Comparison of ENCODE assay signal across 13 cellular contexts in the genomic region with DNA sequence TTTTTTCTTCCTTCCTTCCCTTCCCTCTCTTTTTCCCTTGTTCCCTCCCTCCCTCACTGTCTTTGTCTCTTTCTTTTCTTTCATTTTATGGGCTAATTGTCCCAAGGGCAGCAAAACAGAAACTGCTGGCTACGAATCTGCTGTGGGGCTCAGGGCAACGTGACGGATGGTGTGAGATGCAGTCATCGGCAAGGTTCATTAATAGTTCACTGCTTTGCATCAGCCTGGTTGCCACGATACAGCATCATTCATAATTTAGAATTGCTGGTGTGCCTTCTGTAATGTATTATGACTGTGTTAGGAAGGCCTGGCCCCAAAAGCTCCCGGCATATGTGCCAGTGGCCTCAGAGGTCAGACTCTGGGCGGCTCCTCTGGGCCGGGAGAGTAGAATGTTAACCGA.
DNase-seq lines count a peak whose midpoint lies in the region; ATAC-seq lines count a peak whose summit lies in the region.
"Had no signal": no experiment of that assay in that cellular context is flagged by ENCODE, and none has a peak within 500 bp of the region (broad histone marks: within the 10 kb centered on the region; RNA-seq: fewer than 3 reads in every experiment).

No MANE protein-coding gene starts in this region.

- ATAC-seq in HG03439 (IDR thresholded peaks at IDR 0.05; ENCODE audit: unreplicated experiment) (no peak), HG02870 (IDR thresholded peaks at IDR 0.05; ENCODE audit: unreplicated experiment) (no peak)
- ATAC-seq: activated naive CD4-positive, alpha-beta T cell treated with anti-CD3 and anti-CD28 coated beads, Interleukin-2, amount 50 U/mL, for 72 hours had no signal

- DNase-seq in GM03348 (ENCODE audit: low spot score) (peak; percentile 39), NCI-H526 treated with DMSO at 0.1 percent for 48 hours (lab: John Stamatoyannopoulos, UW) (peak; percentile 6), fibroblast of the conjunctiva (ENCODE audit: low read depth) (peak; percentile 77), renal cortical epithelial cell (ENCODE audit: low read depth) (peak; percentile 91), NCI-H128 (lab: John Stamatoyannopoulos, UW; ENCODE audit: unreplicated experiment) (no peak)
- no peak for DNase-seq in stimulated activated CD4-positive, alpha-beta T cell treated with anti-CD3 and anti-CD28 coated beads, Interleukin-4, amount 100 ng/mL, for 4 hours
- DNase-seq: Caco-2, NCI-H2081 treated with DMSO at 0.1 percent for 48 hours, Peyer's patch, upper lobe of left lung had no signal

Comparison
In these comparisons a context has a peak if more than half of its experiments do, and no peak if none do; other contexts are left out.
1. DNase-seq: peak in GM03348 (single experiment), NCI-H526 treated with DMSO at 0.1 percent for 48 hours (single experiment), fibroblast of the conjunctiva (single experiment) and renal cortical epithelial cell (single experiment); none in stimulated activated CD4-positive, alpha-beta T cell treated with anti-CD3 and anti-CD28 coated beads, Interleukin-4, amount 100 ng/mL, for 4 hours (0 of 2) and NCI-H128 (single experiment).